In the genomic region with DNA sequence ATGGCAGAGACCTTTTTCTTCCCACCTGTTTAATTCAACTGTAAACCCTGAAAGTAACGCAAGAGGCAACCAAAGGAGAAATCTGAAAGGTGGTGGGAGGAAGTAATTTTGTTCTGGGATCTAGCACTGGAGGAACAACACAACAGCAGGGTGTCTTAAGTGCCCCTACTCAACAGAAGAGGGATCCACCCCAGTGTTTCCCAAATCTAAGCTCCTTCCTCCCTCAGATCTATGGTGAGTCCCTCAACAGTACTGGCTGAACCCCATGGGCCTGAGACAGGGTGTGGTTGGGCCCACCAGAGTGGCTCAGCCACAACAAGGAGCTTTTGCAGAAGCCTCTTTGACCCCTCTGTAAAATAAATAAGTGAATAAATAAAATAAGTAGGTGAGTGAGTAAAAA, we compare ENCODE assay signal across 22 cellular contexts.
"Had no signal": no experiment of that assay in that cellular context is flagged by ENCODE, and none has a peak within 500 bp of the region (broad histone marks: within the 10 kb centered on the region; RNA-seq: fewer than 3 reads in every experiment).

No MANE protein-coding gene starts in this region.

- ATAC-seq: Panc1, PC-3, T-cell had no signal

- H3K27ac ChIP-seq: RWPE1 had no signal

- H3K4me3 ChIP-seq: MG63 had no signal

- H3K27me3 ChIP-seq: MG63 had no signal

- DNase-seq: Karpas-422, KG1, MG63, NCI-H1092 treated with DMSO at 0.1 percent for 48 hours, NCI-H1436, NCI-H1694, NCI-H187 treated with DMSO at 0.1 percent for 48 hours, NCI-H2029 treated with DMSO at 0.1 percent for 48 hours, NCI-H2171, NCI-H226, NCI-H446, NCI-H510A, NCI-H524 treated with DMSO at 0.1 percent for 48 hours, NCI-H69, NCI-H774, PC-3, SHP77, SK-N-SH, SW 1271, T-cell had no signal

- H3K4me2 ChIP-seq: SK-N-SH had no signal

- H3K9ac ChIP-seq: SK-N-SH had no signal

- H3K9me3 ChIP-seq: MG63, SK-N-SH had no signal

- H3K36me3 ChIP-seq: MG63 had no signal
